Comparison of ENCODE assay signal across 28 cellular contexts in the genomic region with DNA sequence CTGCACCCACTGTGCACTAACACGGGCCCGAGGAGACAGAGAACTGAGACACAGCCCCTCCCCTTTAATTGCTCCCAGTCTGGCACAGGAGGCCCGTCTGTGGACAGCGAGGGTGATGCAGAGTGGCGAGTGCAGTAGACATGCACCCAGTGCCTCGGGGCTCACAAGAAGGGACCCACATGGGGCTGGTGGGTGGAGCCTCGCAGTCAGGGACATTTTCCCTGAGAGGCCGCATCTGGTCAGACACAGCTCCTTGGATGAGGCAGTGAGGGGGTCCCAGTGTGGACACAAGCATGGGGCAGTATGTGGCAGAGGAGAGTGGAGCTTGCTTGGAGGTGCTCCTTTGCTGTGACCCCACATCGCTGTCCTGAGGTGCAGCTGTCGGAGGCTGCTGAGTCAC. TPM values are rescaled to one million over a fixed set of nuclear protein-coding genes. Genes with fewer than 3 reads are reported as not detected.
DNase-seq lines count a peak whose midpoint lies in the region; ATAC-seq, FAIRE-seq and TF ChIP-seq lines count a peak whose summit lies in the region.
"Had no signal": no experiment of that assay in that cellular context is flagged by ENCODE, and none has a peak within 500 bp of the region (broad histone marks: within the 10 kb centered on the region; RNA-seq: fewer than 3 reads in every experiment).

No MANE protein-coding gene starts in this region.

- H3K27ac Mint-ChIP-seq in stimulated activated naive B cell treated with anti-CD40 and anti-IgM and Interleukin-4, amounts not matched to agents 10 μg/mL and 1 μg/mL and 100 μg/mL, for 72 hours, result peak overlapping the region; percentile 42
- H3K27ac Mint-ChIP-seq: CD8-positive, alpha-beta T cell had no signal

- TF ChIP-seq CTCF in heart right ventricle (IDR thresholded peaks at IDR 0.05) (no peak), RWPE2 (IDR thresholded peaks at IDR 0.05; ENCODE audit: poor library complexity, severe bottlenecking) (no peak), kidney (IDR thresholded peaks at IDR 0.05; ENCODE audit: borderline replicate concordance, extremely low read depth, insufficient read depth) (no peak), BE2C (IDR thresholded peaks at IDR 0.05; ENCODE audit: low read depth, low read length) (no peak), MM.1S (IDR thresholded peaks at IDR 0.05; ENCODE audit: low read length) (no peak)

- no peaks in the 10 kb centered on the region for H3K27me3 Mint-ChIP-seq in stimulated activated naive B cell treated with anti-CD40 and anti-IgM and Interleukin-4, amounts not matched to agents 10 μg/mL and 1 μg/mL and 100 μg/mL, for 72 hours

- H3K4me2 ChIP-seq in MM.1S (ENCODE audit: low read depth, low read length), result no peak overlapping the region
- H3K4me2 ChIP-seq: KMS-11, PC-9 had no signal

- ATAC-seq in right cardiac atrium, result no peak
- no peak for ATAC-seq in heart right ventricle
- ATAC-seq in RWPE2 (ENCODE audit: low read depth), result no peak
- no peak for ATAC-seq in stimulated activated naive B cell treated with anti-CD40 and anti-IgM and Interleukin-4, amounts not matched to agents 10 μg/mL and 1 μg/mL and 100 μg/mL, for 72 hours (replicated peaks)
- ATAC-seq: CD8-positive, alpha-beta T cell; GM12878 had no signal

- H3F3A ChIP-seq in MM.1S (ENCODE audit: insufficient read depth, low read length), result no peaks in the 10 kb centered on the region

- intact Hi-C loops in right cardiac atrium (cut with DNase I), result no loop called here
- intact Hi-C loops in heart right ventricle (cut with DNase I), result no loop called here
- intact Hi-C loops in kidney (cut with DNase I), result no loop called here

- H3K9ac ChIP-seq in kidney (ENCODE audit: low read length in 2 of 2), result no peak overlapping the region
- H3K9ac ChIP-seq in MM.1S (ENCODE audit: low read length), result no peak overlapping the region
- H3K9ac ChIP-seq: KMS-11 had no signal

- no peak overlapping the region for H3K4me3 Mint-ChIP-seq in stimulated activated naive B cell treated with anti-CD40 and anti-IgM and Interleukin-4, amounts not matched to agents 10 μg/mL and 1 μg/mL and 100 μg/mL, for 72 hours
- H3K4me3 Mint-ChIP-seq: CD8-positive, alpha-beta T cell had no signal

- H3K4me3 ChIP-seq in right cardiac atrium (ENCODE audit: low read length) (no peak overlapping the region), heart right ventricle (no peak overlapping the region), RWPE2 (ENCODE audit: severe bottlenecking) (no peak overlapping the region), kidney (ENCODE audit: low read length in 2 of 2) (no peak overlapping the region), BE2C (ENCODE audit: low read depth, low read length) (no peak overlapping the region), MM.1S (ENCODE audit: low read length) (no peak overlapping the region)
- H3K4me3 ChIP-seq: GM12878, HAP-1, PC-9, SK-N-MC had no signal

- H2AFZ ChIP-seq in MM.1S (ENCODE audit: low read length), result no peak overlapping the region
- H2AFZ ChIP-seq: PC-9 had no signal

- no peak overlapping the region for H3K27ac ChIP-seq in right cardiac atrium (ENCODE audit: low read length)
- no peak overlapping the region for H3K27ac ChIP-seq in heart right ventricle
- H3K27ac ChIP-seq in RWPE2 (ENCODE audit: poor library complexity, severe bottlenecking), result no peak overlapping the region
- no peak overlapping the region for H3K27ac ChIP-seq in kidney (ENCODE audit: low read depth in 2 of 2, low read length in 2 of 2)
- H3K27ac ChIP-seq in MM.1S (ENCODE audit: low read length), result no peak overlapping the region
- H3K27ac ChIP-seq: C4-2B, KMS-11, PC-9, SK-N-MC had no signal

- no peaks in the 10 kb centered on the region for H3K9me3 Mint-ChIP-seq in stimulated activated naive B cell treated with anti-CD40 and anti-IgM and Interleukin-4, amounts not matched to agents 10 μg/mL and 1 μg/mL and 100 μg/mL, for 72 hours
- H3K9me3 Mint-ChIP-seq: CD8-positive, alpha-beta T cell had no signal

- 90% methylated on average over 10 of the region's 10 CpGs for WGBS in right cardiac atrium
- 93 to 94% methylated on average over 10 of the region's 10 CpGs for WGBS in heart right ventricle, 2 donors

- peaks cover 0 to 98% (median 78%) of the 10 kb centered on the region in 9 donors for H3K36me3 ChIP-seq in heart right ventricle
- H3K36me3 ChIP-seq in RWPE2 (ENCODE audit: low read depth), result peaks cover 57% of the 10 kb centered on the region
- peaks cover 65 to 73% of the 10 kb centered on the region in 2 donors for H3K36me3 ChIP-seq in kidney (ENCODE audit: control insufficient read depth in 1 of 2, insufficient read depth in 2 of 2, low read length in 2 of 2)
- H3K36me3 ChIP-seq in BE2C, result peaks cover 58% of the 10 kb centered on the region
- H3K36me3 ChIP-seq in MM.1S (replicated peaks; ENCODE audit: insufficient read depth, low read length), result no peaks in the 10 kb centered on the region

- no peaks in the 10 kb centered on the region for H3K9me2 ChIP-seq in MM.1S (replicated peaks; ENCODE audit: insufficient read depth, low read length)

- DNase-seq in right cardiac atrium (peak in 2 of 3 donors; percentile 14 to 29), heart right ventricle (no peak), RWPE2 (ENCODE audit: low spot score) (peak; percentile 37), kidney (peak; percentile 56), BE2C (no peak), MM.1S (no peak)
- no peak for DNase-seq in stimulated activated naive B cell treated with anti-CD40 and anti-IgM and Interleukin-4, amounts not matched to agents 10 μg/mL and 1 μg/mL and 100 μg/mL, for 72 hours
- DNase-seq: Caco-2; CD8-positive, alpha-beta T cell; DMS 273 treated with DMSO at 0.1 percent for 48 hours; DMS79; EL; GDM1; GOT3; IMR-90; NCI-H1048; NCI-H1417; NCI-H1694; NCI-H2081; NCI-H2227 treated with DMSO at 0.1 percent for 48 hours; NCI-H526 treated with DMSO at 0.1 percent for 48 hours; PC-9; SIG-M5 had no signal

- peaks cover 46 to 50% of the 10 kb centered on the region in 2 donors for H3K36me3 Mint-ChIP-seq in stimulated activated naive B cell treated with anti-CD40 and anti-IgM and Interleukin-4, amounts not matched to agents 10 μg/mL and 1 μg/mL and 100 μg/mL, for 72 hours

- H3K4me1 Mint-ChIP-seq in stimulated activated naive B cell treated with anti-CD40 and anti-IgM and Interleukin-4, amounts not matched to agents 10 μg/mL and 1 μg/mL and 100 μg/mL, for 72 hours, result peaks cover 2 to 3% of the 10 kb centered on the region in 2 donors

- H4K20me1 ChIP-seq in MM.1S (ENCODE audit: insufficient read depth, low read length), result no peaks in the 10 kb centered on the region

- H3K9me3 ChIP-seq in right cardiac atrium (ENCODE audit: control insufficient read depth, low read length) (no peaks in the 10 kb centered on the region), heart right ventricle (no peaks in the 10 kb centered on the region), RWPE2 (ENCODE audit: severe bottlenecking) (no peaks in the 10 kb centered on the region), kidney (ENCODE audit: control insufficient read depth in 1 of 2, low read length in 2 of 2) (no peaks in the 10 kb centered on the region), BE2C (no peaks in the 10 kb centered on the region), MM.1S (replicated peaks; ENCODE audit: insufficient read depth, low read length) (no peaks in the 10 kb centered on the region)
- H3K9me3 ChIP-seq: Caco-2, HAP-1 had no signal

- H3K27me3 ChIP-seq in right cardiac atrium (ENCODE audit: control insufficient read depth, insufficient read depth) (no peaks in the 10 kb centered on the region), heart right ventricle (no peaks in the 10 kb centered on the region), RWPE2 (ENCODE audit: insufficient read depth, poor library complexity, severe bottlenecking) (no peaks in the 10 kb centered on the region), BE2C (no peaks in the 10 kb centered on the region), MM.1S (replicated peaks; ENCODE audit: insufficient read depth, low read length) (no peaks in the 10 kb centered on the region)

- H3K4me1 ChIP-seq in right cardiac atrium (ENCODE audit: control insufficient read depth, insufficient read depth, low read length) (no peaks in the 10 kb centered on the region), heart right ventricle (peaks cover 0 to 3% (median 0%) of the 10 kb centered on the region in 9 donors), RWPE2 (ENCODE audit: insufficient read depth, poor library complexity, severe bottlenecking) (no peaks in the 10 kb centered on the region), kidney (ENCODE audit: control insufficient read depth in 1 of 2, insufficient read depth in 1 of 2, low read depth in 1 of 2, low read length in 2 of 2) (no peaks in the 10 kb centered on the region), BE2C (no peaks in the 10 kb centered on the region), MM.1S (ENCODE audit: low read length) (no peaks in the 10 kb centered on the region)
- H3K4me1 ChIP-seq: Caco-2, HAP-1 had no signal

- H3K79me2 ChIP-seq in MM.1S (ENCODE audit: low read length), result no peaks in the 10 kb centered on the region

- FAIRE-seq in kidney (lab: Jason Lieb, UNC), result no peak
- FAIRE-seq: GM12878 had no signal

RNA-seq across cellular contexts. Expression of gene SBF1, which starts 54.8 kb away (rescaled TPM):
- total RNA-seq in right cardiac atrium (10 to 100 TPM; 50.3 to 54.8 (median 53.9) TPM), heart right ventricle (10 to 100 TPM; 41.0 to 73.0 (median 49.7) TPM), kidney (73.9 TPM)
- polyA plus RNA-seq in right cardiac atrium (39.2 TPM), heart right ventricle (10 to 100 TPM; 43.2 to 48.6 TPM), kidney (ENCODE audit: insufficient read depth, low read depth, low replicate concordance) (18.1 TPM)
- 103 TPM for polyA plus RNA-seq in BE2C (2012; ENCODE audit: insufficient read depth, insufficient read length, low read depth)

Comparison
In these comparisons a context has a peak if more than half of its experiments do, and no peak if none do; other contexts are left out.
1. DNase-seq: peak in right cardiac atrium (2 of 3), RWPE2 (single experiment) and kidney (single experiment); none in heart right ventricle (0 of 2), stimulated activated naive B cell treated with anti-CD40 and anti-IgM and Interleukin-4, amounts not matched to agents 10 μg/mL and 1 μg/mL and 100 μg/mL, for 72 hours (single experiment), BE2C (single experiment) and MM.1S (single experiment).